28 cellular contexts compared by ENCODE assay signal in the genomic region with DNA sequence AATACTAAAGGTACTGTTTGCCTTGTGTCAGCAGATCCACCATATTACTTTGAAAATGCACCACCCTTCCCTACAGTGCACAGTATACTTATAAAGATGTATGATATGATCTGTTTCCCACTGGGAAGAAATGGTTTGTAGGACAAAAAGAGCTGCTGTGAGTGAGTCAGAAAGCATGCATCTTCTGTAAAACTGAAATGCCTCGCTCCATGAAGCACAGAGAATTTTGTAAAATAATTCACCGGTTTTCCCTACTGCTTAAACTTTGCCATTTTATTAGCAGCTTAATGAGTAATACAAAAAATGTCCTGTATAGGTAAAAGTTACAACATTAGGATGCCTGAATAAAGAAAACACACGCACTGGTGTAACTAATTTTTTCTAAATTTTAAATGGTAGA.
"Had no signal": no experiment of that assay in that cellular context is flagged by ENCODE, and none has a peak within 500 bp of the region (broad histone marks: within the 10 kb centered on the region; RNA-seq: fewer than 3 reads in every experiment).

No MANE protein-coding gene starts in this region.

- H3K27ac ChIP-seq: epithelial cell of prostate, gastrocnemius medialis, heart left ventricle, hepatocyte, neural progenitor cell, parathyroid adenoma, right atrium auricular region, stomach, thyroid gland, vagina had no signal

- H3K27me3 ChIP-seq: gastrocnemius medialis, heart left ventricle, hepatocyte, neural progenitor cell, right atrium auricular region, stomach, thyroid gland, vagina had no signal

- H3K9me3 ChIP-seq: gastrocnemius medialis, right atrium auricular region, stomach, thyroid gland, vagina had no signal

- H3K4me3 ChIP-seq: gastrocnemius medialis, heart left ventricle, hepatocyte, neural progenitor cell, right atrium auricular region, smooth muscle cell, stomach, thyroid gland, vagina had no signal

- DNase-seq: effector CD8-positive, alpha-beta T cell; endodermal cell; foreskin fibroblast; gastrocnemius medialis; heart left ventricle; kidney; mesendoderm; midbrain; naive thymus-derived CD4-positive, alpha-beta T cell; stimulated activated CD4-positive, alpha-beta T cell treated with anti-CD3 and anti-CD28 coated beads, Interleukin-12 subunit alpha, Interleukin-12 subunit beta, amount 100 ng/mL, for 4 hours; stimulated activated CD4-positive, alpha-beta T cell treated with anti-CD3 and anti-CD28 coated beads, Interleukin-1b, Interleukin-23, amount 100 ng/mL, for 48 hours; stimulated activated CD4-positive, alpha-beta T cell treated with anti-CD3 and anti-CD28 coated beads, Interleukin-4, amount 100 ng/mL, for 1 hour; stimulated activated CD8-positive, alpha-beta memory T cell treated with anti-CD3 and anti-CD28 coated beads, Interleukin-4, amount 100 ng/mL, for 48 hours; stimulated activated naive CD4-positive, alpha-beta T cell; stomach; thyroid gland; trophoblast cell had no signal

- FAIRE-seq: colon, kidney had no signal

- H3K36me3 ChIP-seq: gastrocnemius medialis, heart left ventricle, neural progenitor cell, right atrium auricular region, stomach, thyroid gland, vagina had no signal

- ATAC-seq: esophagus mucosa; gastrocnemius medialis; heart left ventricle; left lobe of liver; naive thymus-derived CD4-positive, alpha-beta T cell; sciatic nerve had no signal

- H3K4me1 ChIP-seq: gastrocnemius medialis, heart left ventricle, neural progenitor cell, parathyroid adenoma, right atrium auricular region, stomach, thyroid gland, vagina had no signal
